ENCODE assay signal across 9 cellular contexts in genomic region chr7:134632937-134633540, GRCh38. TPM values are rescaled to one million over a fixed set of nuclear protein-coding genes. Genes with fewer than 3 reads are reported as not detected.
DNase-seq lines count a peak whose midpoint lies in the region; ATAC-seq and TF ChIP-seq lines count a peak whose summit lies in the region.
"Had no signal": no experiment of that assay in that cellular context is flagged by ENCODE, and none has a peak within 500 bp of the region (broad histone marks: within the 10 kb centered on the region; RNA-seq: fewer than 3 reads in every experiment).

No MANE protein-coding gene starts in this region.

- no peaks in the 10 kb centered on the region for H3K36me3 ChIP-seq in hepatocyte (replicated peaks; ENCODE audit: insufficient read depth, low read depth)
- H3K36me3 ChIP-seq in stomach: no peaks in the 10 kb centered on the region
- H3K36me3 ChIP-seq: BLaER1 had no signal

- 35% methylated on average over 5 of the region's 5 CpGs for WGBS in hepatocyte (ENCODE audit: low lambda C conversion rate, missing lambda C conversion rate)
- WGBS in stomach, 5 donors: 24 to 37% (median 25%) methylated on average over 5 of the region's 5 CpGs

- ATAC-seq in GM18909 (IDR thresholded peaks at IDR 0.05; ENCODE audit: poor library complexity, unreplicated experiment): peak; percentile 49

- H3K4me3 ChIP-seq in hepatocyte (no peak overlapping the region), stomach (no peak overlapping the region)
- H3K4me3 ChIP-seq: BLaER1 had no signal

- no peaks in the 10 kb centered on the region for H3K9me2 ChIP-seq in hepatocyte (replicated peaks; ENCODE audit: insufficient read depth)

- TF ChIP-seq CTCF in hepatocyte (IDR thresholded peaks at IDR 0.05; ENCODE audit: poor library complexity): peak; percentile 63
- peak in 5 of 7 experiments; percentile 23 to 71 (median 56) for TF ChIP-seq CTCF in stomach (IDR thresholded peaks at IDR 0.05)

- H4K20me1 ChIP-seq in hepatocyte (ENCODE audit: insufficient read depth, poor library complexity, severe bottlenecking): no peaks in the 10 kb centered on the region
- H4K20me1 ChIP-seq: BLaER1 had no signal

- no peaks in the 10 kb centered on the region for H3K4me1 ChIP-seq in hepatocyte (ENCODE audit: insufficient read depth)
- peaks cover 0 to 22% (median 2%) of the 10 kb centered on the region in 4 donors for H3K4me1 ChIP-seq in stomach
- H3K4me1 ChIP-seq: BLaER1 had no signal

- no peak overlapping the region for H3K4me2 ChIP-seq in hepatocyte
- H3K4me2 ChIP-seq: BLaER1 had no signal

- H3K27me3 ChIP-seq in hepatocyte (no peaks in the 10 kb centered on the region), stomach (no peaks in the 10 kb centered on the region)
- H3K27me3 ChIP-seq: BLaER1 had no signal

- no peak for TF ChIP-seq EP300 in stomach (IDR thresholded peaks at IDR 0.05)

- no peak overlapping the region for H2AFZ ChIP-seq in hepatocyte

- no peak for TF ChIP-seq POLR2A in stomach (IDR thresholded peaks at IDR 0.05)

- H3K79me2 ChIP-seq in hepatocyte: no peaks in the 10 kb centered on the region

- H3K27ac ChIP-seq in hepatocyte (no peak overlapping the region), stomach (no peak overlapping the region)
- H3K27ac ChIP-seq: BLaER1 had no signal

- H3K9me3 ChIP-seq in hepatocyte (ENCODE audit: low read depth) (no peaks in the 10 kb centered on the region), stomach (no peaks in the 10 kb centered on the region)
- H3K9me3 ChIP-seq: BLaER1 had no signal

- intact Hi-C loops in stomach (cut with DNase I; ENCODE audit: low total_unique reads): no loop called here

- DNase-seq in NCI-H1436 (lab: John Stamatoyannopoulos, UW) (peak; percentile 7), NCI-H1436 treated with DMSO at 0.1 percent for 48 hours (lab: John Stamatoyannopoulos, UW) (no peak), NCI-H1694 (lab: John Stamatoyannopoulos, UW) (peak; percentile 6), hepatocyte (ENCODE audit: low spot score) (peak; percentile 45), stomach (no peak), 8988T (no peak)
- peak; percentile 18 for DNase-seq in activated naive CD4-positive, alpha-beta T cell treated with anti-CD3 and anti-CD28 coated beads, Interleukin-2, amount 50 U/mL, for 16 hours

RNA-seq across cellular contexts. Expression of gene BPGM, which starts 13.6 kb away (rescaled TPM):
- total RNA-seq in hepatocyte: 23.2 and 25.0 TPM in 2 replicates
- 25.7 and 37.6 TPM in 2 replicates for polyA plus RNA-seq in hepatocyte
- 10 to 100 TPM in 3 of 5 donors, 1 to 10 TPM in 2; 4.7 to 47.3 (median 20.2) TPM for total RNA-seq in stomach
- polyA plus RNA-seq in stomach: 10 to 100 TPM; 13.0 to 22.5 (median 19.4) TPM

Comparison
In these comparisons a context has a peak if more than half of its experiments do, and no peak if none do; other contexts are left out.
1. DNase-seq: peak in NCI-H1436 (single experiment), NCI-H1694 (single experiment), activated naive CD4-positive, alpha-beta T cell treated with anti-CD3 and anti-CD28 coated beads, Interleukin-2, amount 50 U/mL, for 16 hours (single experiment) and hepatocyte (single experiment); none in NCI-H1436 treated with DMSO at 0.1 percent for 48 hours (single experiment), stomach (single experiment) and 8988T (single experiment).